ENCODE assay signal across 12 cellular contexts in the genomic region with DNA sequence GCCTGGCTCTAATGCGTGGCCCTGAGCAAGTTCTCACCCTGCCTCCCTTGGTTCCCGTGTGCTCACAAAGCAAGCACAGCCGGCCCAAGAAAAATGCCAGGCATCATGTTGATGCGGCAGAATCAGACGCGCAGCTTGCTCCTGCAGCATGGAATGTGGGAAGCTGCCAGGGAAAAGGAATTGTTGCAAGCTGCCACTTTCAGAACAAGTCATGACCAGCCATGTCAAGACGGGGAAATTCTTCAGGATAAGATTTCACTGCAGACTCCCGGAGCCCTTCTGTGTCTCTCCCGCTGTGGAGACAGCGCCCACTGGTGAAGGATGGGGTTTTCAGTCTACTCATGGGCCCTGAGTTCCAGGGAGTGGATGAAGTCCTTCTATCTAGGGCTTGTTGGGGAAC. TPM values are rescaled to one million over a fixed set of nuclear protein-coding genes. Genes with fewer than 3 reads are reported as not detected.
DNase-seq lines count a peak whose midpoint lies in the region; ATAC-seq and TF ChIP-seq lines count a peak whose summit lies in the region.
"Had no signal": no experiment of that assay in that cellular context is flagged by ENCODE, and none has a peak within 500 bp of the region (broad histone marks: within the 10 kb centered on the region; RNA-seq: fewer than 3 reads in every experiment).

No MANE protein-coding gene starts in this region.

- no peak overlapping the region for H2AFZ ChIP-seq in SK-N-SH (ENCODE audit: low read depth)
- H2AFZ ChIP-seq: parathyroid adenoma had no signal

- H3K4me1 ChIP-seq in SK-N-SH (ENCODE audit: control insufficient read depth in 1 of 2, insufficient read depth in 2 of 2, low read depth in 1 of 2, low read length in 1 of 2) = peaks cover 0 to 9% of the 10 kb centered on the region in 2 experiments; a peak in 1 of 4 replicates
- H3K4me1 ChIP-seq in Peyer's patch = peaks cover 0 to 12% (median 0%) of the 10 kb centered on the region in 4 donors
- H3K4me1 ChIP-seq: parathyroid adenoma had no signal

- TF ChIP-seq CTCF in SK-N-SH (IDR thresholded peaks at IDR 0.05) (no peak), type B pancreatic cell (conservative IDR thresholded peaks at IDR 0.05) (no peak), Peyer's patch (IDR thresholded peaks at IDR 0.05) (no peak)

- no peaks in the 10 kb centered on the region for H3K79me2 ChIP-seq in SK-N-SH (ENCODE audit: insufficient read depth)
- H3K79me2 ChIP-seq: parathyroid adenoma had no signal

- H3K4me3 Mint-ChIP-seq in type B pancreatic cell = peak overlapping the region; percentile 77

- TF ChIP-seq EP300 in SK-N-SH (IDR thresholded peaks at IDR 0.05; ENCODE audit: borderline replicate concordance in 1 of 2, low read depth in 1 of 2, low read length in 1 of 2) = no peak

- no peak overlapping the region for H3K9ac ChIP-seq in SK-N-SH
- H3K9ac ChIP-seq: parathyroid adenoma had no signal

- H3K27me3 ChIP-seq in SK-N-SH (ENCODE audit: insufficient read depth) = no peaks in the 10 kb centered on the region
- peaks cover 0 to 9% of the 10 kb centered on the region in 2 donors for H3K27me3 ChIP-seq in Peyer's patch

- no peaks in the 10 kb centered on the region for H3K9me3 Mint-ChIP-seq in type B pancreatic cell

- peak; percentile 51 for TF ChIP-seq RAD21 in SK-N-SH (IDR thresholded peaks at IDR 0.05; ENCODE audit: low read length)

- peaks cover 14% of the 10 kb centered on the region for H3K27me3 Mint-ChIP-seq in type B pancreatic cell

- no peaks in the 10 kb centered on the region for H3F3A ChIP-seq in SK-N-SH (replicated peaks; ENCODE audit: insufficient read depth)

- no peak for DNase-seq in SK-N-SH
- peak in 8 of 61 donors; percentile 39 to 64 (median 48) for DNase-seq in caudate nucleus (lab: John Stamatoyannopoulos, UW)
- DNase-seq in kidney tubule cell (ENCODE audit: low spot score) = peak; percentile 52
- DNase-seq in type B pancreatic cell (ENCODE audit: extremely low spot score, unreplicated experiment) = no peak
- no peak for DNase-seq in UCSD-AML1 (lab: John Stamatoyannopoulos, UW; ENCODE audit: unreplicated experiment)
- no peak for DNase-seq in Peyer's patch
- DNase-seq: aorta, DMS79, NCI-H446 had no signal

- H3K27ac ChIP-seq in SK-N-SH (ENCODE audit: low read depth in 2 of 2, low read length in 1 of 2) (no peak overlapping the region), caudate nucleus (ENCODE audit: low read depth, low read length) (peak overlapping the region; percentile 49), Peyer's patch (no peak overlapping the region)
- H3K27ac ChIP-seq: parathyroid adenoma had no signal

- CTCF ChIA-PET in SK-N-SH (lab: Yijun Ruan, JAX) = interaction anchor here (1.3 to 2.2 kb wide), 2 partner anchors 15 to 41 kb away, joined by 4 to 5 read pairs; no protein-coding TSS in a partner anchor

- no peaks in the 10 kb centered on the region for H3K9me2 ChIP-seq in SK-N-SH

- TF ChIP-seq POLR2A in Peyer's patch (IDR thresholded peaks at IDR 0.05) = no peak

- ATAC-seq in SK-N-SH treated with all-trans-retinoic acid at 6 μM for 48 hours (no peak), HG02610 (IDR thresholded peaks at IDR 0.05; ENCODE audit: unreplicated experiment) (no peak)

- H3K36me3 ChIP-seq in SK-N-SH (replicated peaks in 1 of 2; ENCODE audit: control insufficient read depth in 1 of 2, insufficient read depth in 2 of 2, low read length in 1 of 2) (no peaks in the 10 kb centered on the region), Peyer's patch (no peaks in the 10 kb centered on the region)

- H3K4me1 Mint-ChIP-seq in type B pancreatic cell (ENCODE audit: unreplicated experiment) = peaks cover 52% of the 10 kb centered on the region

- H3K36me3 Mint-ChIP-seq in type B pancreatic cell = peaks cover 4% of the 10 kb centered on the region

- POLR2A ChIA-PET in SK-N-SH (lab: Yijun Ruan, JAX) = no interaction called here

- WGBS in SK-N-SH (ENCODE audit: low lambda C conversion rate) = 54% methylated on average over 9 of the region's 10 CpGs

- H3K27ac Mint-ChIP-seq in type B pancreatic cell = peak overlapping the region; percentile 61

- H3K4me2 ChIP-seq in SK-N-SH = no peak overlapping the region

- no peaks in the 10 kb centered on the region for H4K20me1 ChIP-seq in SK-N-SH (ENCODE audit: insufficient read depth)

- H3K9me3 ChIP-seq in SK-N-SH (no peaks in the 10 kb centered on the region), Peyer's patch (no peaks in the 10 kb centered on the region)

- H3K4me3 ChIP-seq in SK-N-SH (ENCODE audit: low read depth in 2 of 2, low read length in 1 of 2) = no peak overlapping the region
- no peak overlapping the region for H3K4me3 ChIP-seq in Peyer's patch

TF ChIP-seq in SK-N-SH, 30 proteins besides CTCF, POLR2A, EP300 and RAD21:
- TF ChIP-seq TEAD4 (IDR thresholded peaks at IDR 0.05; ENCODE audit: borderline replicate concordance, insufficient read depth) (no peak), ELF1 (IDR thresholded peaks at IDR 0.05) (no peak)

TF ChIP-seq in SK-N-SH treated with all-trans-retinoic acid at 6 μM for 48 hours, 23 proteins besides CTCF, POLR2A, EP300 and RAD21 (continues in another document):
- no peak for TF ChIP-seq ZNF70 (CRISPR knock-in tag; IDR thresholded peaks at IDR 0.05)
- no peak for TF ChIP-seq ISL1 (CRISPR knock-in tag; IDR thresholded peaks at IDR 0.05)
- no peak for TF ChIP-seq TCF4 (CRISPR knock-in tag; IDR thresholded peaks at IDR 0.05; ENCODE audit: borderline replicate concordance)
- TF ChIP-seq TOX (CRISPR knock-in tag; IDR thresholded peaks at IDR 0.05; ENCODE audit: borderline replicate concordance) = no peak
- no peak for TF ChIP-seq PATZ1 (CRISPR knock-in tag; IDR thresholded peaks at IDR 0.05; ENCODE audit: borderline replicate concordance)
- TF ChIP-seq PPARA (CRISPR knock-in tag; IDR thresholded peaks at IDR 0.05; ENCODE audit: borderline replicate concordance) = no peak
- TF ChIP-seq ZC3H10 (CRISPR knock-in tag; IDR thresholded peaks at IDR 0.05) = no peak
- no peak for TF ChIP-seq ZNF8 (CRISPR knock-in tag; IDR thresholded peaks at IDR 0.05)
- TF ChIP-seq GLIS3 (CRISPR knock-in tag; IDR thresholded peaks at IDR 0.05) = no peak
- TF ChIP-seq POU6F1 (CRISPR knock-in tag; IDR thresholded peaks at IDR 0.05; ENCODE audit: borderline replicate concordance, low read depth) = no peak
- TF ChIP-seq ARNTL (CRISPR knock-in tag; IDR thresholded peaks at IDR 0.05; ENCODE audit: borderline replicate concordance, low read depth) = no peak
- no peak for TF ChIP-seq OSR1 (CRISPR knock-in tag; IDR thresholded peaks at IDR 0.05)
- no peak for TF ChIP-seq TSHZ2 (CRISPR knock-in tag; IDR thresholded peaks at IDR 0.05)
- no peak for TF ChIP-seq ZFP30 (CRISPR knock-in tag; IDR thresholded peaks at IDR 0.05)

RNA-seq across cellular contexts. Expression of gene DACT2, which starts 4.6 kb away (rescaled TPM):
- polyA plus RNA-seq in SK-N-SH (2012; rRNA removed) = not detected in 2 replicates
- polyA plus RNA-seq in SK-N-SH (2012; cell fraction: cytosol; rRNA removed) = not detected in 2 replicates
- not detected in 2 replicates for polyA plus RNA-seq in SK-N-SH (2012; cell fraction: nucleus; rRNA removed)
- total RNA-seq in type B pancreatic cell (ENCODE audit: low replicate concordance) (7.6 and 17.4 TPM in 2 replicates), Peyer's patch (1 to 10 TPM in 3 of 4 donors, under 1 TPM in 1; 0.35 to 2.7 (median 1.8) TPM)
